ENCODE assay signal across 17 cellular contexts in the genomic region with DNA sequence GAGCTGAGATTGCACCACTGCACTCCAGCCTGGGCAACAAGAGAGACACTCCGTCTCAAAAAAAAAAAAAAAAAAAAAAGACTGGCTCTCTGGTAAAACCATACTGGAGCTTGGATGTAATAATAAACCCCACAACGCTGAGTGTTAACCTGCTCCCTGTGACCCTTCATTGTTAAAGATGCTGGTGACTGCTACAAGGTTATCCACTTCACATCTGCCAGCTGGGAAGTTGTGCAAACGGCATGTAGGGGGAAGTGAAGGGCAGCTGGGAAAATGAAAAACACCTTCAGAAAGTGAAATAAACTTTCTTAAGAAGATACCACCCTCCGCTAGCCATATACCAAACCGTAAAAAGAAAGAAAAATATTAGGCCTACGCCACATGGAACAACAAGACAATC.
DNase-seq lines count a peak whose midpoint lies in the region; TF ChIP-seq lines count a peak whose summit lies in the region.
"Had no signal": no experiment of that assay in that cellular context is flagged by ENCODE, and none has a peak within 500 bp of the region (broad histone marks: within the 10 kb centered on the region; RNA-seq: fewer than 3 reads in every experiment).

No MANE protein-coding gene starts in this region.

- no peaks in the 10 kb centered on the region for H3K79me2 ChIP-seq in trophoblast cell (ENCODE audit: control insufficient read depth, insufficient read depth, low read length, poor library complexity)
- H3K79me2 ChIP-seq in neural progenitor cell (ENCODE audit: low read depth), result no peaks in the 10 kb centered on the region

- no peak overlapping the region for H3K23ac ChIP-seq in trophoblast cell (ENCODE audit: low read length)

- H3K4me3 Mint-ChIP-seq in endothelial cell (ENCODE audit: unreplicated experiment) (no peak overlapping the region), neural progenitor cell (no peak overlapping the region)
- H3K4me3 Mint-ChIP-seq: CD4-positive, alpha-beta memory T cell; HFFc6 had no signal

- no peak overlapping the region for H2BK5ac ChIP-seq in trophoblast cell (ENCODE audit: low read depth, low read length, poor library complexity)

- H3K27me3 ChIP-seq in subcutaneous abdominal adipose tissue (ENCODE audit: control insufficient read depth in 5 of 5, insufficient read depth in 4 of 5, low read length in 5 of 5), result no peaks in the 10 kb centered on the region
- H3K27me3 ChIP-seq in trophoblast cell (ENCODE audit: insufficient read depth, low read length), result no peaks in the 10 kb centered on the region
- no peaks in the 10 kb centered on the region for H3K27me3 ChIP-seq in neural progenitor cell

- H3K14ac ChIP-seq in trophoblast cell (ENCODE audit: low read length), result no peak overlapping the region

- H3K9me3 Mint-ChIP-seq in endothelial cell (ENCODE audit: unreplicated experiment), result no peaks in the 10 kb centered on the region
- H3K9me3 Mint-ChIP-seq in neural progenitor cell, result no peaks in the 10 kb centered on the region
- H3K9me3 Mint-ChIP-seq: CD4-positive, alpha-beta memory T cell had no signal

- no peak overlapping the region for H3K18ac ChIP-seq in trophoblast cell (ENCODE audit: low read length)

- H3K4me3 ChIP-seq in subcutaneous abdominal adipose tissue (ENCODE audit: low read depth in 1 of 5, low read length in 5 of 5) (no peak overlapping the region), trophoblast cell (ENCODE audit: low read depth, low read length) (no peak overlapping the region), neural progenitor cell (no peak overlapping the region)
- H3K4me3 ChIP-seq: HAP-1 had no signal

- no peaks in the 10 kb centered on the region for H3K36me3 ChIP-seq in subcutaneous abdominal adipose tissue (ENCODE audit: control insufficient read depth in 5 of 5, insufficient read depth in 5 of 5, low read length in 5 of 5)
- H3K36me3 ChIP-seq in trophoblast cell (ENCODE audit: control insufficient read depth in 1 of 2, insufficient read depth in 2 of 2, low read length in 2 of 2), result no peaks in the 10 kb centered on the region
- H3K36me3 ChIP-seq in neural progenitor cell, result no peaks in the 10 kb centered on the region
- H3K36me3 ChIP-seq: HAP-1 had no signal

- H3K4me2 ChIP-seq in trophoblast cell (ENCODE audit: low read length) (no peak overlapping the region), neural progenitor cell (no peak overlapping the region)

- TF ChIP-seq CTCF in endothelial cell (IDR thresholded peaks at IDR 0.05; ENCODE audit: unreplicated experiment), result no peak
- no peak for TF ChIP-seq CTCF in neural progenitor cell (IDR thresholded peaks at IDR 0.05)

- no peak overlapping the region for H3K4ac ChIP-seq in trophoblast cell (ENCODE audit: low read depth, low read length)

- H3K4me1 ChIP-seq in subcutaneous abdominal adipose tissue (ENCODE audit: control insufficient read depth in 5 of 5, insufficient read depth in 5 of 5, low read length in 5 of 5) (peaks cover 0 to 54% (median 0%) of the 10 kb centered on the region in 5 donors), trophoblast cell (ENCODE audit: control insufficient read depth in 1 of 2, insufficient read depth in 2 of 2, low read length in 2 of 2) (peaks cover 3 to 8% of the 10 kb centered on the region in 2 experiments), neural progenitor cell (no peaks in the 10 kb centered on the region)
- H3K4me1 ChIP-seq: HAP-1 had no signal

- H3K27ac ChIP-seq in subcutaneous abdominal adipose tissue (ENCODE audit: low read depth, low read length), result peak overlapping the region; percentile 14
- H3K27ac ChIP-seq in trophoblast cell (ENCODE audit: low read depth, low read length), result no peak overlapping the region
- no peak overlapping the region for H3K27ac ChIP-seq in neural progenitor cell

- no CpG with 5 or more reads among the region's 6 CpGs for WGBS in trophoblast cell (ENCODE audit: extremely low coverage, insufficient coverage, insufficient read length)

- H3K79me1 ChIP-seq in trophoblast cell (ENCODE audit: low read length), result peaks cover 8% of the 10 kb centered on the region

- H3K27me3 Mint-ChIP-seq in endothelial cell (ENCODE audit: unreplicated experiment), result peaks cover 4% of the 10 kb centered on the region
- H3K27me3 Mint-ChIP-seq in neural progenitor cell (ENCODE audit: insufficient read depth, low read depth), result peaks cover 4% of the 10 kb centered on the region

- DNase-seq in NCI-H510A treated with DMSO at 0.1 percent for 48 hours (lab: John Stamatoyannopoulos, UW) (peak; percentile 2), NCI-H510A (lab: John Stamatoyannopoulos, UW) (no peak), NCI-H524 (lab: John Stamatoyannopoulos, UW) (peak; percentile 30 to 77), endothelial cell (ENCODE audit: low spot score) (no peak), trophoblast cell (no peak), neural progenitor cell (ENCODE audit: low spot score) (no peak), NCI-H82 (lab: John Stamatoyannopoulos, UW) (no peak)
- DNase-seq: C1 segment of cervical spinal cord; Calu3; CD4-positive, alpha-beta memory T cell; COR-L47; DMS53; DND-41; GOT3; HFFc6 had no signal

- H2AFZ ChIP-seq in trophoblast cell (ENCODE audit: insufficient read depth, low read length, poor library complexity) (no peak overlapping the region), neural progenitor cell (replicated peaks) (no peak overlapping the region)

- H3K9ac ChIP-seq in subcutaneous abdominal adipose tissue (ENCODE audit: low read length in 5 of 5) (no peak overlapping the region), trophoblast cell (ENCODE audit: low read length) (no peak overlapping the region), neural progenitor cell (no peak overlapping the region)

- H3K9me3 ChIP-seq in subcutaneous abdominal adipose tissue (ENCODE audit: control insufficient read depth in 5 of 5, low read length in 5 of 5), result no peaks in the 10 kb centered on the region
- H3K9me3 ChIP-seq in trophoblast cell (ENCODE audit: insufficient read depth, low read depth, low read length), result no peaks in the 10 kb centered on the region
- H3K9me3 ChIP-seq in neural progenitor cell (ENCODE audit: low read depth), result no peaks in the 10 kb centered on the region
- H3K9me3 ChIP-seq: HAP-1 had no signal

- no peaks in the 10 kb centered on the region for H3F3A ChIP-seq in neural progenitor cell (ENCODE audit: low read depth)

- H3K4me1 Mint-ChIP-seq in endothelial cell (ENCODE audit: unreplicated experiment) (peaks cover 61% of the 10 kb centered on the region), neural progenitor cell (peaks cover 4% of the 10 kb centered on the region)
- H3K4me1 Mint-ChIP-seq: CD4-positive, alpha-beta memory T cell had no signal

- H3K36me3 Mint-ChIP-seq in endothelial cell (ENCODE audit: low read depth, unreplicated experiment) (no peaks in the 10 kb centered on the region), neural progenitor cell (no peaks in the 10 kb centered on the region)
- H3K36me3 Mint-ChIP-seq: CD4-positive, alpha-beta memory T cell had no signal

- no peak overlapping the region for H2BK12ac ChIP-seq in trophoblast cell (ENCODE audit: low read length)

- no peak overlapping the region for H2BK120ac ChIP-seq in trophoblast cell (ENCODE audit: insufficient read depth, low read length, poor library complexity)

- no peak overlapping the region for H4K8ac ChIP-seq in trophoblast cell (ENCODE audit: low read depth, low read length)

- H2AK5ac ChIP-seq in trophoblast cell (ENCODE audit: low read length), result no peak overlapping the region

- no peak overlapping the region for H4K12ac ChIP-seq in trophoblast cell (ENCODE audit: low read depth, low read length)

- H4K20me1 ChIP-seq in neural progenitor cell (ENCODE audit: low read depth), result no peaks in the 10 kb centered on the region

- H3K27ac Mint-ChIP-seq in endothelial cell (ENCODE audit: unreplicated experiment) (peak overlapping the region; percentile 72), neural progenitor cell (no peak overlapping the region)
- H3K27ac Mint-ChIP-seq: CD4-positive, alpha-beta memory T cell; HFFc6 had no signal

- no peak overlapping the region for H4K91ac ChIP-seq in trophoblast cell (ENCODE audit: low read depth, low read length)

Comparison
In these comparisons a context has a peak if more than half of its experiments do, and no peak if none do; other contexts are left out.
1. DNase-seq: peak in NCI-H510A treated with DMSO at 0.1 percent for 48 hours (single experiment) and NCI-H524 (2 of 2); none in NCI-H510A (single experiment), endothelial cell (single experiment), trophoblast cell (0 of 2), neural progenitor cell (single experiment) and NCI-H82 (single experiment).